ENCODE assay signal across 1 cellular context in genomic region chr19:38270587-38271167, GRCh38.
TF ChIP-seq lines count a peak whose summit lies in the region.

No MANE protein-coding gene starts in this region.

TF ChIP-seq in WTC11, 78 proteins besides CTCF, POLR2A, EP300 and RAD21:
- TF ChIP-seq ZNF281 (CRISPR knock-in tag; IDR thresholded peaks at IDR 0.05) (no peak), ZNF425 (CRISPR knock-in tag; conservative IDR thresholded peaks at IDR 0.05) (no peak), CREB1 (CRISPR knock-in tag; IDR thresholded peaks at IDR 0.05) (no peak), TCF7 (CRISPR knock-in tag; IDR thresholded peaks at IDR 0.05; ENCODE audit: low read depth) (no peak), ZNF121 (CRISPR knock-in tag; IDR thresholded peaks at IDR 0.05) (no peak), AFF4 (CRISPR knock-in tag; IDR thresholded peaks at IDR 0.05; ENCODE audit: borderline replicate concordance) (no peak), SP1 (CRISPR knock-in tag; conservative IDR thresholded peaks at IDR 0.05) (no peak), JUN (CRISPR knock-in tag; IDR thresholded peaks at IDR 0.05) (no peak), ZBTB21 (CRISPR knock-in tag; IDR thresholded peaks at IDR 0.05; ENCODE audit: borderline replicate concordance) (no peak), ZNF416 (CRISPR knock-in tag; IDR thresholded peaks at IDR 0.05) (no peak), IRF1 (CRISPR knock-in tag; IDR thresholded peaks at IDR 0.05) (no peak), ELF4 (CRISPR knock-in tag; IDR thresholded peaks at IDR 0.05; ENCODE audit: low read depth) (no peak), USF2 (CRISPR knock-in tag; IDR thresholded peaks at IDR 0.05) (no peak), ATF1 (CRISPR knock-in tag; IDR thresholded peaks at IDR 0.05) (no peak), NR2C2 (CRISPR knock-in tag; IDR thresholded peaks at IDR 0.05) (no peak), FOXP4 (CRISPR knock-in tag; IDR thresholded peaks at IDR 0.05) (no peak)
